2 cellular contexts compared by ENCODE assay signal in genomic region chr15:68536331-68537095, GRCh38.
TF ChIP-seq lines count a peak whose summit lies in the region.

No MANE protein-coding gene starts in this region.

TF ChIP-seq in IMR-90, 13 proteins besides CTCF, POLR2A, EP300 and RAD21:
- TF ChIP-seq RCOR1 (IDR thresholded peaks at IDR 0.05; ENCODE audit: insufficient replicate concordance, low read length) (peak; percentile 52), BHLHE40 (IDR thresholded peaks at IDR 0.05; ENCODE audit: low read depth, low read length) (peak; percentile 96), CEBPB (IDR thresholded peaks at IDR 0.05; ENCODE audit: low read depth, low read length) (peak; percentile 100)
- TF ChIP-seq, protein P1, sequence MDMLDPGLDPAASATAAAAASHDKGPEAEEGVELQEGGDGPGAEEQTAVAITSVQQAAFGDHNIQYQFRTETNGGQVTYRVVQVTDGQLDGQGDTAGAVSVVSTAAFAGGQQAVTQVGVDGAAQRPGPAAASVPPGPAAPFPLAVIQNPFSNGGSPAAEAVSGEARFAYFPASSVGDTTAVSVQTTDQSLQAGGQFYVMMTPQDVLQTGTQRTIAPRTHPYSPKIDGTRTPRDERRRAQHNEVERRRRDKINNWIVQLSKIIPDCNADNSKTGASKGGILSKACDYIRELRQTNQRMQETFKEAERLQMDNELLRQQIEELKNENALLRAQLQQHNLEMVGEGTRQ (IDR thresholded peaks at IDR 0.05; ENCODE audit: low read depth, low read length): no peak

TF ChIP-seq in K562, 482 proteins besides CTCF, POLR2A, EP300 and RAD21:
- peak; percentile 80 for TF ChIP-seq ZNF584 (CRISPR knock-in tag; IDR thresholded peaks at IDR 0.05; ENCODE audit: low read depth)
- TF ChIP-seq ZNF589 (CRISPR knock-in tag; IDR thresholded peaks at IDR 0.05; ENCODE audit: low read depth): peak; percentile 92
- TF ChIP-seq LCOR (CRISPR knock-in tag; IDR thresholded peaks at IDR 0.05): no peak
- TF ChIP-seq NFIX (CRISPR knock-in tag; IDR thresholded peaks at IDR 0.05; ENCODE audit: low read depth): no peak
- TF ChIP-seq CBX5 (IDR thresholded peaks at IDR 0.05; ENCODE audit: borderline replicate concordance, low read depth): no peak
- TF ChIP-seq E2F3 (CRISPR knock-in tag; IDR thresholded peaks at IDR 0.05): no peak
- no peak for TF ChIP-seq POLR2AphosphoS5 (IDR thresholded peaks at IDR 0.05; ENCODE audit: control insufficient read depth, insufficient read depth, low read depth, low read length)
- no peak for TF ChIP-seq CBX2 (IDR thresholded peaks at IDR 0.05; ENCODE audit: insufficient read depth, low read length, poor library complexity, severe bottlenecking)
- TF ChIP-seq ZNF197 (CRISPR knock-in tag; IDR thresholded peaks at IDR 0.05; ENCODE audit: low read depth): 0 out of 2 replicates have a peak, but pooled peaks have one; percentile 63
- TF ChIP-seq TRIM24 (IDR thresholded peaks at IDR 0.05): peak; percentile 54 to 85; a peak in 2 of 4 replicates
- TF ChIP-seq HDAC1 (IDR thresholded peaks at IDR 0.05): no peak
- 0 out of 2 replicates have a peak, but pooled peaks have one; percentile 33 for TF ChIP-seq CEBPB (tag; IDR thresholded peaks at IDR 0.05)
- peak; percentile 61 for TF ChIP-seq CEBPG (CRISPR knock-in tag; IDR thresholded peaks at IDR 0.05)
- TF ChIP-seq CEBPG (tag; conservative IDR thresholded peaks at IDR 0.05 in 1 of 2, IDR thresholded peaks at IDR 0.05 in 1 of 2): peak; percentile 85 to 99
- no peak for TF ChIP-seq ZNF239 (CRISPR knock-in tag; IDR thresholded peaks at IDR 0.05)
- TF ChIP-seq ZNF175 (CRISPR knock-in tag; IDR thresholded peaks at IDR 0.05; ENCODE audit: low read depth): peak; percentile 84; the same call in 1 of the 2 replicates
- TF ChIP-seq, protein P2, sequence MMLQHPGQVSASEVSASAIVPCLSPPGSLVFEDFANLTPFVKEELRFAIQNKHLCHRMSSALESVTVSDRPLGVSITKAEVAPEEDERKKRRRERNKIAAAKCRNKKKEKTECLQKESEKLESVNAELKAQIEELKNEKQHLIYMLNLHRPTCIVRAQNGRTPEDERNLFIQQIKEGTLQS (IDR thresholded peaks at IDR 0.05): peak; percentile 80
- TF ChIP-seq, protein P2 (CRISPR knock-in tag; conservative IDR thresholded peaks at IDR 0.05): no peak
- TF ChIP-seq HDAC8 (tag; IDR thresholded peaks at IDR 0.05): 0 out of 2 replicates have a peak, but pooled peaks have one; percentile 23
- peak; percentile 90 for TF ChIP-seq ATF4 (CRISPR knock-in tag; IDR thresholded peaks at IDR 0.05)
- no peak for TF ChIP-seq MEF2D (tag; conservative IDR thresholded peaks at IDR 0.05; ENCODE audit: low read depth)
- no peak for TF ChIP-seq NR4A1 (CRISPR knock-in tag; IDR thresholded peaks at IDR 0.05)
- TF ChIP-seq NR4A1 (tag; IDR thresholded peaks at IDR 0.05): no peak
- TF ChIP-seq ZSCAN32 (CRISPR knock-in tag; IDR thresholded peaks at IDR 0.05): peak; percentile 79
